Comparison of ENCODE assay signal across 8 cellular contexts in genomic region chr15:78506971-78507830, GRCh38. TPM values are rescaled to one million over a fixed set of nuclear protein-coding genes. Genes with fewer than 3 reads are reported as not detected.
DNase-seq lines count a peak whose midpoint lies in the region; ATAC-seq, FAIRE-seq and TF ChIP-seq lines count a peak whose summit lies in the region.

Gene HYKK (plus strand): TSS chr15:78507577. CDS start chr15:78513089, 5,512 bp downstream.

- intact Hi-C loops in left ventricle myocardium superior (cut with micrococcal nuclease): no loop called here
- intact Hi-C loops in posterior vena cava (cut with DNase I): loop anchor here in 1 of 2 donors (5.0 kb wide), 1 partner anchor 495 kb away; no protein-coding TSS in a partner anchor
- intact Hi-C loops in upper lobe of right lung (cut with DNase I): no loop called here

- no peaks in the 10 kb centered on the region for H3K36me3 ChIP-seq in upper lobe of right lung

- H3K9me3 ChIP-seq in upper lobe of right lung: no peaks in the 10 kb centered on the region

- TF ChIP-seq POLR2A in GM12891 (IDR thresholded peaks at IDR 0.05; ENCODE audit: low read depth, low read length): no peak

- ATAC-seq in HG02870 (IDR thresholded peaks at IDR 0.05; ENCODE audit: unreplicated experiment) (peak; percentile 93), left ventricle myocardium superior (peak; percentile 98), upper lobe of right lung (peak; percentile 98)

- peak within 1 kb of the TSS; percentile 97 for H3K4me3 Mint-ChIP-seq in T-helper 1 cell treated with Interleukin-12 subunit alpha and Interleukin-12 subunit beta and Interleukin-4 antibody, amounts not matched to agents 30 μg/mL and 1 μg/mL, for 36 hours

- H3K27me3 Mint-ChIP-seq in T-helper 1 cell treated with Interleukin-12 subunit alpha and Interleukin-12 subunit beta and Interleukin-4 antibody, amounts not matched to agents 30 μg/mL and 1 μg/mL, for 36 hours (ENCODE audit: low read depth): no peaks in the 10 kb centered on the region

- peak; percentile 9 for TF ChIP-seq CTCF in upper lobe of right lung (IDR thresholded peaks at IDR 0.05)

- peaks cover 5% of the 10 kb centered on the region for H3K4me1 ChIP-seq in upper lobe of right lung

- no peaks in the 10 kb centered on the region for H3K9me3 Mint-ChIP-seq in T-helper 1 cell treated with Interleukin-12 subunit alpha and Interleukin-12 subunit beta and Interleukin-4 antibody, amounts not matched to agents 30 μg/mL and 1 μg/mL, for 36 hours

- H3K27ac ChIP-seq in upper lobe of right lung: peak within 1 kb of the TSS; percentile 65

- peaks cover 22% of the 10 kb centered on the region for H3K4me1 Mint-ChIP-seq in T-helper 1 cell treated with Interleukin-12 subunit alpha and Interleukin-12 subunit beta and Interleukin-4 antibody, amounts not matched to agents 30 μg/mL and 1 μg/mL, for 36 hours (ENCODE audit: low read depth)

- H3K36me3 Mint-ChIP-seq in T-helper 1 cell treated with Interleukin-12 subunit alpha and Interleukin-12 subunit beta and Interleukin-4 antibody, amounts not matched to agents 30 μg/mL and 1 μg/mL, for 36 hours (ENCODE audit: low read depth): peaks cover 1% of the 10 kb centered on the region

- peak; percentile 75 for DNase-seq in GM12891 (ENCODE audit: insufficient read length, low spot score)
- peak; percentile 90 for DNase-seq in NCI-H146 treated with DMSO at 0.1 percent for 48 hours (lab: John Stamatoyannopoulos, UW; ENCODE audit: unreplicated experiment)
- peak in 55 of 56 donors; percentile 30 to 93 (median 81) for DNase-seq in amygdala (lab: John Stamatoyannopoulos, UW)
- peak; percentile 91 for DNase-seq in left ventricle myocardium superior
- peak; percentile 95 for DNase-seq in posterior vena cava (ENCODE audit: low spot score)
- peak; percentile 94 for DNase-seq in upper lobe of right lung

- H3K4me3 ChIP-seq in upper lobe of right lung: peak within 1 kb of the TSS; percentile 86

- FAIRE-seq in GM12891 (lab: Jason Lieb, UNC): peak; percentile 63

- H3K27me3 ChIP-seq in upper lobe of right lung: no peaks in the 10 kb centered on the region

- H3K27ac Mint-ChIP-seq in T-helper 1 cell treated with Interleukin-12 subunit alpha and Interleukin-12 subunit beta and Interleukin-4 antibody, amounts not matched to agents 30 μg/mL and 1 μg/mL, for 36 hours: peak within 1 kb of the TSS; percentile 83

TF ChIP-seq in GM12891, 5 proteins besides CTCF, POLR2A, EP300 and RAD21:
- TF ChIP-seq SPI1 (IDR thresholded peaks at IDR 0.05; ENCODE audit: low read depth, low read length): no peak
- no peak for TF ChIP-seq PAX5 (IDR thresholded peaks at IDR 0.05; ENCODE audit: insufficient read depth, low read length, severe bottlenecking)
- no peak for TF ChIP-seq POLR2AphosphoS5 (IDR thresholded peaks at IDR 0.05; ENCODE audit: low read depth, low read length)
- no peak for TF ChIP-seq POU2F2 (IDR thresholded peaks at IDR 0.05; ENCODE audit: low read depth, low read length)
- TF ChIP-seq TAF1 (IDR thresholded peaks at IDR 0.05; ENCODE audit: low read depth, low read length): no peak

RNA-seq across cellular contexts. Expression of gene HYKK, which starts in this region (rescaled TPM):
- 1.4 TPM for polyA plus RNA-seq in GM12891 (2012; ENCODE audit: low read depth, missing spikeins)
- total RNA-seq in left ventricle myocardium superior: 6.3 TPM
- total RNA-seq in posterior vena cava: 1 to 10 TPM; 4.2 to 4.3 TPM
- 4.1 TPM for total RNA-seq in upper lobe of right lung

Comparison
In these comparisons a context has a peak if more than half of its experiments do, and no peak if none do; other contexts are left out.
1. Peak in every context shown above with its lines: DNase-seq, ATAC-seq, H3K4me3 ChIP-seq and H3K27ac ChIP-seq.